ENCODE assay signal across 26 cellular contexts in genomic region chr2:119650206-119650605, GRCh38.
"Had no signal": no experiment of that assay in that cellular context is flagged by ENCODE, and none has a peak within 500 bp of the region (broad histone marks: within the 10 kb centered on the region; RNA-seq: fewer than 3 reads in every experiment).

No MANE protein-coding gene starts in this region.

- H3K4me1 ChIP-seq: psoas muscle, sigmoid colon, tibial nerve had no signal

- H3K27me3 ChIP-seq: heart left ventricle, ovary, sigmoid colon, tibial nerve had no signal

- DNase-seq: activated CD4-positive, alpha-beta memory T cell treated with anti-CD3 and anti-CD28 coated beads, Interleukin-2, amount 10 ng/mL, durations not matched to agents 7 days and 5 days; activated CD4-positive, alpha-beta T cell treated with anti-CD3 and anti-CD28 coated beads for 1 hour; activated CD4-positive, alpha-beta T cell treated with anti-CD3 and anti-CD28 coated beads, Interleukin-2, amount 10 ng/mL, durations not matched to agents 7 days and 5 days; activated CD8-positive, alpha-beta memory T cell treated with anti-CD3 and anti-CD28 coated beads, Interleukin-2, amount 10 ng/mL, durations not matched to agents 7 days and 5 days; activated T-cell treated with anti-CD3 and anti-CD28 coated beads, Interleukin-2, amount 50 U/mL, for 48 hours; aorta; caudate nucleus; effector CD4-positive, alpha-beta T cell; erythroblast; foreskin keratinocyte; heart left ventricle; hypothalamus; immature natural killer cell; naive B cell; nephron progenitor cell; ovary; psoas muscle; sigmoid colon; stimulated activated CD4-positive, alpha-beta T cell treated with anti-CD3 and anti-CD28 coated beads, Interleukin-15, amount 100 ng/mL, for 24 hours; stimulated activated CD4-positive, alpha-beta T cell treated with anti-CD3 and anti-CD28 coated beads, Interleukin-2, amount 100 ng/mL, for 24 hours; stimulated activated naive CD4-positive, alpha-beta T cell treated with Interleukin-2 at 50 U/mL for 16 hours; T-helper 17 cell; T1000 had no signal

- H3K4me3 ChIP-seq: heart left ventricle, ovary, psoas muscle, sigmoid colon, tibial nerve had no signal

- FAIRE-seq: endometrium had no signal

- H3K27ac ChIP-seq: foreskin keratinocyte, heart left ventricle, ovary, psoas muscle, sigmoid colon, tibial nerve had no signal

- ATAC-seq: activated CD8-positive, alpha-beta memory T cell treated with anti-CD3 and anti-CD28 coated beads, Interleukin-2, amount 10 ng/mL, durations not matched to agents 7 days and 5 days; heart left ventricle; psoas muscle; T-helper 17 cell; WTC11 had no signal

- H3K9me3 ChIP-seq: psoas muscle had no signal

- H3K36me3 ChIP-seq: heart left ventricle, ovary, sigmoid colon, tibial nerve had no signal
